In the genomic region with DNA sequence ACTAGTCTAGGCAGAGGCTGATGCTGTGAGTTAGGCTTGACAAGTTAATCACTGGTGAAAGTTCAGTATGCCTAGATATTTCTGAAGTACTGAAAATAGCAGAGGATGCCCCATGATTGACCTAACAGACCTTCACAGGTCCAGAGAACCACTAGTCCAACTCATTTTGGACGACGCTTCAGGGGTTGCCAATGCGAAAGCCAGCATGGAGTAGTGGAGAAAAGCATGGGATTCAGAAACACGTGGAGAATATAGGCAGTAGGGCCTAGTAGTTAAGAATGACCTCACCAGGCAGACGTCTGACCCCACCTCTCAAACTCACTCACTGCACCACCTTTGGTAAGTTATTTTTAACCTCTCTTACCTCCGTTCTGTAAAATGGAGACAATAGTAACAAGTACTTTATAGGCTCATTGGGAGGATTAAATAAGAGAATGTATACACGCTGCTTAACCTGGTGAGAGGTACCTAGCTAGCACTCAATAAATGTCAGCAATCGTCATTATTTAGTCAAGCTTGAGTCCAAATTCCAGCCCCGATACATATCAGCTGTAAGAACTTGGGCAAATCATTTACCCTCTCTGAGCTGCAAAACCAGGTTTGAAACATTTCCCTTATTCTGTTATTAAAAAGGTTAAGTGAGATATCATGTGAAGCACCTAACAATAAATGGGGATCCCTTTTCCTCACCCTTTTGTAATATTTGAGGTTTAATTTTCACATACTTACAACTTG, we compare ENCODE assay signal across 1 cellular context.
TF ChIP-seq lines count a peak whose summit lies in the region.

No MANE protein-coding gene starts in this region.

TF ChIP-seq in A549, 52 proteins besides CTCF, POLR2A, EP300 and RAD21 (continued from another document):
- TF ChIP-seq, protein P1, sequence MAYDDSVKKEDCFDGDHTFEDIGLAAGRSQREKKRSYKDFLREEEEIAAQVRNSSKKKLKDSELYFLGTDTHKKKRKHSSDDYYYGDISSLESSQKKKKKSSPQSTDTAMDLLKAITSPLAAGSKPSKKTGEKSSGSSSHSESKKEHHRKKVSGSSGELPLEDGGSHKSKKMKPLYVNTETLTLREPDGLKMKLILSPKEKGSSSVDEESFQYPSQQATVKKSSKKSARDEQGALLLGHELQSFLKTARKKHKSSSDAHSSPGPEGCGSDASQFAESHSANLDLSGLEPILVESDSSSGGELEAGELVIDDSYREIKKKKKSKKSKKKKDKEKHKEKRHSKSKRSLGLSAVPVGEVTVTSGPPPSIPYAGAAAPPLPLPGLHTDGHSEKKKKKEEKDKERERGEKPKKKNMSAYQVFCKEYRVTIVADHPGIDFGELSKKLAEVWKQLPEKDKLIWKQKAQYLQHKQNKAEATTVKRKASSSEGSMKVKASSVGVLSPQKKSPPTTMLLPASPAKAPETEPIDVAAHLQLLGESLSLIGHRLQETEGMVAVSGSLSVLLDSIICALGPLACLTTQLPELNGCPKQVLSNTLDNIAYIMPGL (CRISPR knock-in tag; IDR thresholded peaks at IDR 0.05; ENCODE audit: borderline replicate concordance), result no peak
- TF ChIP-seq, protein P2, sequence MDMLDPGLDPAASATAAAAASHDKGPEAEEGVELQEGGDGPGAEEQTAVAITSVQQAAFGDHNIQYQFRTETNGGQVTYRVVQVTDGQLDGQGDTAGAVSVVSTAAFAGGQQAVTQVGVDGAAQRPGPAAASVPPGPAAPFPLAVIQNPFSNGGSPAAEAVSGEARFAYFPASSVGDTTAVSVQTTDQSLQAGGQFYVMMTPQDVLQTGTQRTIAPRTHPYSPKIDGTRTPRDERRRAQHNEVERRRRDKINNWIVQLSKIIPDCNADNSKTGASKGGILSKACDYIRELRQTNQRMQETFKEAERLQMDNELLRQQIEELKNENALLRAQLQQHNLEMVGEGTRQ (IDR thresholded peaks at IDR 0.05), result no peak
- no peak for TF ChIP-seq NFE2L2 (conservative IDR thresholded peaks at IDR 0.05; ENCODE audit: low read length)
TF ChIP-seq in A549: peak in this region for 0.
